In genomic region chr5:74413403-74414060, GRCh38 we compare ENCODE assay signal across 15 cellular contexts.
"Had no signal": no experiment of that assay in that cellular context is flagged by ENCODE, and none has a peak within 500 bp of the region (broad histone marks: within the 10 kb centered on the region; RNA-seq: fewer than 3 reads in every experiment).

No MANE protein-coding gene starts in this region.

- H3K4me1 ChIP-seq: ascending aorta had no signal

- H3K4me3 Mint-ChIP-seq: activated CD8-positive, alpha-beta T cell treated with anti-CD3 and anti-CD28 coated beads for 36 hours; activated naive CD8-positive, alpha-beta T cell treated with anti-CD3 and anti-CD28 coated beads, Interleukin-2, amount 10 ng/mL, durations not matched to agents 7 days and 5 days; activated T-cell treated with anti-CD3 and anti-CD28 coated beads, Interleukin-2, amount 50 U/mL, for 72 hours; naive thymus-derived CD8-positive, alpha-beta T cell had no signal

- H3K27ac Mint-ChIP-seq: activated CD8-positive, alpha-beta T cell treated with anti-CD3 and anti-CD28 coated beads for 36 hours; activated naive CD8-positive, alpha-beta T cell treated with anti-CD3 and anti-CD28 coated beads, Interleukin-2, amount 10 ng/mL, durations not matched to agents 7 days and 5 days; activated T-cell treated with anti-CD3 and anti-CD28 coated beads, Interleukin-2, amount 50 U/mL, for 72 hours; naive thymus-derived CD8-positive, alpha-beta T cell had no signal

- H3K9me3 Mint-ChIP-seq: activated CD8-positive, alpha-beta T cell treated with anti-CD3 and anti-CD28 coated beads for 36 hours; activated naive CD8-positive, alpha-beta T cell treated with anti-CD3 and anti-CD28 coated beads, Interleukin-2, amount 10 ng/mL, durations not matched to agents 7 days and 5 days; activated T-cell treated with anti-CD3 and anti-CD28 coated beads, Interleukin-2, amount 50 U/mL, for 72 hours; naive thymus-derived CD8-positive, alpha-beta T cell had no signal

- H3K36me3 Mint-ChIP-seq: activated naive CD8-positive, alpha-beta T cell treated with anti-CD3 and anti-CD28 coated beads, Interleukin-2, amount 10 ng/mL, durations not matched to agents 7 days and 5 days; naive thymus-derived CD8-positive, alpha-beta T cell had no signal

- H3K4me3 ChIP-seq: ascending aorta, gastrocnemius medialis, psoas muscle, suprapubic skin had no signal

- H3K9me3 ChIP-seq: ascending aorta, gastrocnemius medialis, psoas muscle, suprapubic skin had no signal

- ATAC-seq: activated CD8-positive, alpha-beta T cell treated with anti-CD3 and anti-CD28 coated beads for 36 hours; activated T-cell treated with anti-CD3 and anti-CD28 coated beads, Interleukin-2, amount 50 U/mL, for 72 hours; gastrocnemius medialis; naive thymus-derived CD8-positive, alpha-beta T cell; psoas muscle; stimulated activated naive CD8-positive, alpha-beta T cell treated with anti-CD3 and anti-CD28 coated beads, Interleukin-15, Interleukin-2, amounts not matched to agents 100 U/mL and 50 U/mL, for 24 hours had no signal

- H3K27ac ChIP-seq: ascending aorta, gastrocnemius medialis, psoas muscle, suprapubic skin had no signal

- H3K36me3 ChIP-seq: ascending aorta, gastrocnemius medialis, suprapubic skin had no signal

- DNase-seq: activated CD4-positive, alpha-beta T cell treated with anti-CD3 and anti-CD28 coated beads for 4 hours; activated CD8-positive, alpha-beta memory T cell treated with anti-CD3 and anti-CD28 coated beads, Interleukin-2, amount 50 U/mL, for 4 hours; activated CD8-positive, alpha-beta T cell treated with anti-CD3 and anti-CD28 coated beads for 36 hours; activated naive CD8-positive, alpha-beta T cell treated with anti-CD3 and anti-CD28 coated beads, Interleukin-2, amount 10 ng/mL, durations not matched to agents 7 days and 5 days; activated T-cell treated with anti-CD3 and anti-CD28 coated beads, Interleukin-2, amount 50 U/mL, for 72 hours; gastrocnemius medialis; kidney; midbrain; naive thymus-derived CD8-positive, alpha-beta T cell; psoas muscle; stimulated activated CD4-positive, alpha-beta T cell treated with anti-CD3 and anti-CD28 coated beads, Interleukin-4, amount 100 ng/mL, for 1 hour; stimulated activated CD8-positive, alpha-beta memory T cell treated with anti-CD3 and anti-CD28 coated beads, Interleukin-4, amount 100 ng/mL, for 48 hours; stimulated activated naive CD8-positive, alpha-beta T cell treated with anti-CD3 and anti-CD28 coated beads, Interleukin-15, Interleukin-2, amounts not matched to agents 100 U/mL and 50 U/mL, for 24 hours had no signal

- H3K27me3 ChIP-seq: ascending aorta, gastrocnemius medialis, suprapubic skin had no signal

- H3K4me1 Mint-ChIP-seq: activated naive CD8-positive, alpha-beta T cell treated with anti-CD3 and anti-CD28 coated beads, Interleukin-2, amount 10 ng/mL, durations not matched to agents 7 days and 5 days had no signal
